Comparison of ENCODE assay signal across 25 cellular contexts in the genomic region with DNA sequence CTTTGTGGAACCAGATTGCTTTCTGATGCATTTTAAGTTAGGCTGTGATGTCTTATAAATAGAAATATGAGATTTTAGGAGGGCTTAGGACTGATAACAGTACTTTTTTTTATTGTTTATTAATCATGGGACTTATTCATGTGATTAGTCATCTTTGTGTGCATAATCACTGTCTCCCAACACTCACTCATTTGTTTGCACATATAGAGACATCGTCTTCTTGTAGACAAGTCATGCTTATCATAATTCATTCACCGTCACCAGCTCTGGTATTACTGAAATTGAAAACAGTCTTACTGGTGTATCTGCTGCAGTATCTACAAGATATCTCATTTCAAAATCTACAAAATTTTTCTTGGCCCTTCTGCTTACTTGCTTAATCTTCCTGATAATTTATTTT. TPM values are rescaled to one million over a fixed set of nuclear protein-coding genes. Genes with fewer than 3 reads are reported as not detected.
DNase-seq lines count a peak whose midpoint lies in the region; ATAC-seq and TF ChIP-seq lines count a peak whose summit lies in the region.
"Had no signal": no experiment of that assay in that cellular context is flagged by ENCODE, and none has a peak within 500 bp of the region (broad histone marks: within the 10 kb centered on the region; RNA-seq: fewer than 3 reads in every experiment).

No MANE protein-coding gene starts in this region.

- H3K4me3 ChIP-seq in fibroblast of mammary gland (ENCODE audit: control insufficient read depth, low read depth, low read length): no peak overlapping the region
- no peak overlapping the region for H3K4me3 ChIP-seq in esophagus muscularis mucosa
- H3K4me3 ChIP-seq: psoas muscle, skin epidermis, thyroid gland had no signal

- peak; percentile 19 for ATAC-seq in activated CD4-positive, alpha-beta T cell treated with anti-CD3 and anti-CD28 coated beads for 36 hours
- peak; percentile 26 for ATAC-seq in activated T-helper 17 cell treated with anti-CD3 and anti-CD28 coated beads, Interleukin-2, amount 50 U/mL, for 72 hours (replicated peaks)
- ATAC-seq: activated naive CD8-positive, alpha-beta T cell treated with anti-CD3 and anti-CD28 coated beads, Interleukin-2, amount 50 U/mL, for 24 hours; HepG2; psoas muscle had no signal

- H3K4me1 ChIP-seq in esophagus muscularis mucosa: no peaks in the 10 kb centered on the region
- H3K4me1 ChIP-seq: psoas muscle, thyroid gland had no signal

- POLR2A ChIA-PET in activated CD4-positive, alpha-beta T cell treated with anti-CD3 and anti-CD28 coated beads for 36 hours (lab: Charles Lee): no interaction called here

- no peaks in the 10 kb centered on the region for H3K27me3 ChIP-seq in esophagus muscularis mucosa
- H3K27me3 ChIP-seq: neutrophil, thyroid gland had no signal

- no peak for TF ChIP-seq POLR2A in esophagus muscularis mucosa (IDR thresholded peaks at IDR 0.05; ENCODE audit: low read depth)

- peaks cover 4% of the 10 kb centered on the region for H3K36me3 Mint-ChIP-seq in activated CD4-positive, alpha-beta T cell treated with anti-CD3 and anti-CD28 coated beads for 36 hours (ENCODE audit: low read depth)
- H3K36me3 Mint-ChIP-seq in activated T-helper 17 cell treated with anti-CD3 and anti-CD28 coated beads, Interleukin-2, amount 50 U/mL, for 72 hours (ENCODE audit: low read depth): peaks cover 45% of the 10 kb centered on the region
- no peaks in the 10 kb centered on the region for H3K36me3 Mint-ChIP-seq in type B pancreatic cell

- 76% methylated on average over 2 of the region's 2 CpGs for WGBS in esophagus muscularis mucosa

- no peaks in the 10 kb centered on the region for H3K9me3 ChIP-seq in esophagus muscularis mucosa
- H3K9me3 ChIP-seq: neutrophil, psoas muscle, thyroid gland had no signal

- H3K4me3 Mint-ChIP-seq in activated CD4-positive, alpha-beta T cell treated with anti-CD3 and anti-CD28 coated beads for 36 hours: no peak overlapping the region
- H3K4me3 Mint-ChIP-seq in activated T-helper 17 cell treated with anti-CD3 and anti-CD28 coated beads, Interleukin-2, amount 50 U/mL, for 72 hours: no peak overlapping the region
- H3K4me3 Mint-ChIP-seq in type B pancreatic cell: no peak overlapping the region
- H3K4me3 Mint-ChIP-seq: activated naive CD8-positive, alpha-beta T cell treated with anti-CD3 and anti-CD28 coated beads, Interleukin-2, amount 50 U/mL, for 24 hours; brain; T-helper 1 cell treated with Interleukin-12 subunit alpha and Interleukin-12 subunit beta and Interleukin-4 antibody, amounts not matched to agents 30 μg/mL and 1 μg/mL, for 36 hours had no signal

- intact Hi-C loops in activated CD4-positive, alpha-beta T cell treated with anti-CD3 and anti-CD28 coated beads for 36 hours (cut with DNase I, micrococcal nuclease): no loop called here
- intact Hi-C loops in esophagus muscularis mucosa (cut with DNase I): no loop called here

- DNase-seq in activated CD4-positive, alpha-beta T cell treated with anti-CD3 and anti-CD28 coated beads for 36 hours: no peak
- no peak for DNase-seq in activated CD4-positive, alpha-beta T cell treated with anti-CD3 and anti-CD28 coated beads, Interleukin-2, amount 50 U/mL, for 1 hour
- DNase-seq in fibroblast of mammary gland (ENCODE audit: low read depth) (peak; percentile 72), NOMO-1 (lab: John Stamatoyannopoulos, UW; ENCODE audit: unreplicated experiment in 2 of 2) (no peak), type B pancreatic cell (ENCODE audit: extremely low spot score, unreplicated experiment) (no peak), esophagus muscularis mucosa (ENCODE audit: extremely low spot score) (no peak), NCI-H446 (lab: John Stamatoyannopoulos, UW) (no peak)
- DNase-seq: activated CD4-positive, alpha-beta T cell treated with anti-CD3 and anti-CD28 coated beads, Interleukin-2, amount 50 U/mL, for 4 hours; activated CD8-positive, alpha-beta memory T cell treated with anti-CD3 and anti-CD28 coated beads, Interleukin-2, amount 50 U/mL, for 48 hours; activated effector memory CD4-positive, alpha-beta T cell treated with anti-CD3 and anti-CD28 coated beads, Interleukin-2, amount 50 U/mL, for 16 hours; activated naive CD8-positive, alpha-beta T cell treated with anti-CD3 and anti-CD28 coated beads, Interleukin-2, amount 50 U/mL, for 24 hours; Calu3; cortex of kidney; GOT3; NCI-H2081; psoas muscle; stimulated activated CD4-positive, alpha-beta T cell treated with anti-CD3 and anti-CD28 coated beads, Interleukin-2, amount 100 ng/mL, for 48 hours; stimulated activated naive CD4-positive, alpha-beta T cell treated with Interleukin-2 at 50 U/mL for 16 hours; thyroid gland had no signal

- CTCF ChIA-PET in activated CD4-positive, alpha-beta T cell treated with anti-CD3 and anti-CD28 coated beads for 36 hours (lab: Charles Lee): no interaction called here

- TF ChIP-seq EP300 in esophagus muscularis mucosa (IDR thresholded peaks at IDR 0.05): no peak

- no peaks in the 10 kb centered on the region for H3K9me3 Mint-ChIP-seq in activated CD4-positive, alpha-beta T cell treated with anti-CD3 and anti-CD28 coated beads for 36 hours (ENCODE audit: low read depth)
- no peaks in the 10 kb centered on the region for H3K9me3 Mint-ChIP-seq in activated T-helper 17 cell treated with anti-CD3 and anti-CD28 coated beads, Interleukin-2, amount 50 U/mL, for 72 hours
- H3K9me3 Mint-ChIP-seq in type B pancreatic cell: no peaks in the 10 kb centered on the region
- H3K9me3 Mint-ChIP-seq: activated naive CD8-positive, alpha-beta T cell treated with anti-CD3 and anti-CD28 coated beads, Interleukin-2, amount 50 U/mL, for 24 hours; brain; T-helper 1 cell treated with Interleukin-12 subunit alpha and Interleukin-12 subunit beta and Interleukin-4 antibody, amounts not matched to agents 30 μg/mL and 1 μg/mL, for 36 hours had no signal

- H3K27ac ChIP-seq in esophagus muscularis mucosa (replicated peaks in 1 of 4): no peak overlapping the region
- H3K27ac ChIP-seq: neutrophil, psoas muscle, skin epidermis, thyroid gland had no signal

- H3K27ac Mint-ChIP-seq in activated CD4-positive, alpha-beta T cell treated with anti-CD3 and anti-CD28 coated beads for 36 hours: no peak overlapping the region
- H3K27ac Mint-ChIP-seq in activated T-helper 17 cell treated with anti-CD3 and anti-CD28 coated beads, Interleukin-2, amount 50 U/mL, for 72 hours: no peak overlapping the region
- no peak overlapping the region for H3K27ac Mint-ChIP-seq in type B pancreatic cell
- H3K27ac Mint-ChIP-seq: activated naive CD8-positive, alpha-beta T cell treated with anti-CD3 and anti-CD28 coated beads, Interleukin-2, amount 50 U/mL, for 24 hours; brain; T-helper 1 cell treated with Interleukin-12 subunit alpha and Interleukin-12 subunit beta and Interleukin-4 antibody, amounts not matched to agents 30 μg/mL and 1 μg/mL, for 36 hours had no signal

- no peaks in the 10 kb centered on the region for H3K27me3 Mint-ChIP-seq in activated CD4-positive, alpha-beta T cell treated with anti-CD3 and anti-CD28 coated beads for 36 hours
- H3K27me3 Mint-ChIP-seq in activated T-helper 17 cell treated with anti-CD3 and anti-CD28 coated beads, Interleukin-2, amount 50 U/mL, for 72 hours: no peaks in the 10 kb centered on the region
- H3K27me3 Mint-ChIP-seq in type B pancreatic cell: no peaks in the 10 kb centered on the region
- H3K27me3 Mint-ChIP-seq: activated naive CD8-positive, alpha-beta T cell treated with anti-CD3 and anti-CD28 coated beads, Interleukin-2, amount 50 U/mL, for 24 hours; brain had no signal

- H3K36me3 ChIP-seq in esophagus muscularis mucosa: peaks cover 3 to 35% (median 19%) of the 10 kb centered on the region in 4 donors

- H3K4me1 Mint-ChIP-seq in activated CD4-positive, alpha-beta T cell treated with anti-CD3 and anti-CD28 coated beads for 36 hours: no peaks in the 10 kb centered on the region
- no peaks in the 10 kb centered on the region for H3K4me1 Mint-ChIP-seq in activated T-helper 17 cell treated with anti-CD3 and anti-CD28 coated beads, Interleukin-2, amount 50 U/mL, for 72 hours
- no peaks in the 10 kb centered on the region for H3K4me1 Mint-ChIP-seq in type B pancreatic cell (ENCODE audit: unreplicated experiment)
- H3K4me1 Mint-ChIP-seq: activated naive CD8-positive, alpha-beta T cell treated with anti-CD3 and anti-CD28 coated beads, Interleukin-2, amount 50 U/mL, for 24 hours; brain had no signal

- TF ChIP-seq CTCF in fibroblast of mammary gland (conservative IDR thresholded peaks at IDR 0.05; ENCODE audit: control insufficient read depth, insufficient read depth, low read depth, low read length): no peak
- no peak for TF ChIP-seq CTCF in type B pancreatic cell (conservative IDR thresholded peaks at IDR 0.05)
- TF ChIP-seq CTCF in esophagus muscularis mucosa (IDR thresholded peaks at IDR 0.05): no peak

RNA-seq across cellular contexts. Expression of a gene that starts 45.8 kb away (rescaled TPM):
- 10 to 100 TPM; 21.5 to 23.1 TPM for total RNA-seq in activated CD4-positive, alpha-beta T cell treated with anti-CD3 and anti-CD28 coated beads for 36 hours
- 10 to 100 TPM; 24.9 to 27.4 TPM for total RNA-seq in activated T-helper 17 cell treated with anti-CD3 and anti-CD28 coated beads, Interleukin-2, amount 50 U/mL, for 72 hours
- total RNA-seq in type B pancreatic cell (ENCODE audit: low replicate concordance) (16.9 and 18.7 TPM in 2 replicates), esophagus muscularis mucosa (10 to 100 TPM; 23.1 to 48.6 (median 30.3) TPM)

RNA-seq across cellular contexts. Expression of a gene that starts 58.6 kb away (rescaled TPM):
- 10 to 100 TPM; 75.3 to 87.0 TPM for total RNA-seq in activated CD4-positive, alpha-beta T cell treated with anti-CD3 and anti-CD28 coated beads for 36 hours
- 10 to 100 TPM; 66.4 to 70.7 TPM for total RNA-seq in activated T-helper 17 cell treated with anti-CD3 and anti-CD28 coated beads, Interleukin-2, amount 50 U/mL, for 72 hours
- 59.3 and 78.0 TPM in 2 replicates for total RNA-seq in type B pancreatic cell (ENCODE audit: low replicate concordance)
- total RNA-seq in esophagus muscularis mucosa: 10 to 100 TPM; 29.9 to 42.5 (median 40.4) TPM
